Comparison of ENCODE assay signal across 10 cellular contexts in the genomic region with DNA sequence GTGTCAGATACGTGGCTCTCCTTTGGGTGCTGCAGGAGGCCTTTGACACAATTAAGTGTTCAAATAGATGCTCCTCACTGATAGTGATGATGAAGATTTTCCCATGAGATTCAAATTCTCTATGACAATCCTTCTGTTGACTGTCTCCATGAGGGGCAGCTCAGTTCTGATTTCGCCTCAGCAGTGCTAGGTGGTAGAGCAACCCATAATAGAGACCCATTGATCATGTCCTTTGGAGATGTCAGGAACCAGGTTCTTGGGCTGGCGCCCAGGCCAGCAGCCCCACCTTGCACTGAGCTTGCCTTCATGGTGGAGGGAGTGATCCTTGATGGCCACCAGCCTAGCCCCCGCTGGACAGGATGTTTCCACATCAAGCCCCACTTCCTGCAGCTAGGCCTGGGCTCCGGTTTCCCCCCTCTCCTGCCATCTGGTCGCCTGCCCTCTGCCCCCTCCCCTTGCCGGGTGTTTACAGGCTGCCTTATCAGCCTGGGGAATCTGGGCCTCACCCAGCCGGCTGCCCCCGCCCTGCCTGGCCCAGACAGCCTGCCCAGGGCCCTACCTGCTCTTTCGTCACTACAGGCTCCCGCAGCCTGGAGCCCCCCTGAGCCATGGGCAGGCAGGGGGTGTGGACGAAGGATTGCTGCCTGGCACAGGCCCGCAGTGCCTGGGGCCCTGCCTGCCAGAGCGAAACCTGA. TPM values are rescaled to one million over a fixed set of nuclear protein-coding genes. Genes with fewer than 3 reads are reported as not detected.
A peak's percentile ranks its signal among the peaks of the same experiment; 100 is the strongest.
DNase-seq lines count a peak whose midpoint lies in the region; FAIRE-seq and TF ChIP-seq lines count a peak whose summit lies in the region.
"Had no signal": no experiment of that assay in that cellular context is flagged by ENCODE, and none has a peak within 500 bp of the region (broad histone marks: within the 10 kb centered on the region; RNA-seq: fewer than 3 reads in every experiment).

No MANE protein-coding gene starts in this region.

- DNase-seq in NCI-H345 (lab: John Stamatoyannopoulos, UW) (peak; percentile 42), NCI-H345 treated with DMSO at 0.1 percent for 48 hours (lab: John Stamatoyannopoulos, UW; ENCODE audit: unreplicated experiment) (no peak), T-helper 1 cell (peak in 3 of 5 donors; percentile 21 to 48 (median 46)), erythroblast (lab: John Stamatoyannopoulos, UW) (peak; percentile 74), spleen (peak; percentile 80), dedifferentiated amniotic fluid mesenchymal stem cell (ENCODE audit: extremely low spot score) (no peak), GM12891 (ENCODE audit: insufficient read length, low spot score) (no peak), ACHN (no peak)
- DNase-seq: NCI-H2081 treated with DMSO at 0.1 percent for 48 hours had no signal

- FAIRE-seq in GM12891 (lab: Jason Lieb, UNC), result no peak
- FAIRE-seq: A204.1 had no signal

- no peak overlapping the region for H3K4me3 ChIP-seq in spleen

- intact Hi-C loops in spleen (cut with DNase I; ENCODE audit: low total_unique reads), result no loop called here

- H3K4me1 ChIP-seq in spleen, result peaks cover 3 to 96% (median 47%) of the 10 kb centered on the region in 6 donors

- WGBS in spleen, 5 donors, result 33 to 51% (median 39%) methylated on average over 6 to 14 of the region's 14 CpGs

- H3K36me3 ChIP-seq in spleen, result peaks cover 0 to 6% (median 0%) of the 10 kb centered on the region in 6 donors

- peak overlapping the region; percentile 26 to 78 (median 54) for H3K27ac ChIP-seq in spleen

- no peaks in the 10 kb centered on the region for H3K27me3 ChIP-seq in spleen (replicated peaks in 1 of 7)

- TF ChIP-seq CTCF in spleen (IDR thresholded peaks at IDR 0.05 in 8 of 11, conservative IDR thresholded peaks at IDR 0.05 in 3 of 11), result no peak

- TF ChIP-seq POLR2A in erythroblast (IDR thresholded peaks at IDR 0.05; ENCODE audit: low read length) (no peak), spleen (IDR thresholded peaks at IDR 0.05) (no peak), GM12891 (IDR thresholded peaks at IDR 0.05; ENCODE audit: low read depth, low read length) (no peak)

- H3K9me3 ChIP-seq in spleen, result no peaks in the 10 kb centered on the region

- in situ Hi-C loops in ACHN (cut with HindIII; ENCODE audit: low pct_ligation_motif_present, low pct_unique_long_range_greater_than_20kb, low sequenced_read_pairs), result no loop called here

TF ChIP-seq in GM12891, 5 proteins besides CTCF, POLR2A, EP300 and RAD21:
- TF ChIP-seq SPI1 (IDR thresholded peaks at IDR 0.05; ENCODE audit: low read depth, low read length) (no peak), POLR2AphosphoS5 (IDR thresholded peaks at IDR 0.05; ENCODE audit: low read depth, low read length) (no peak), TAF1 (IDR thresholded peaks at IDR 0.05; ENCODE audit: low read depth, low read length) (no peak), POU2F2 (IDR thresholded peaks at IDR 0.05; ENCODE audit: low read depth, low read length) (no peak), PAX5 (IDR thresholded peaks at IDR 0.05; ENCODE audit: insufficient read depth, low read length, severe bottlenecking) (no peak)
TF ChIP-seq in GM12891: peak in this region for 0.

RNA-seq across cellular contexts. Expression of a gene that starts 12.6 kb away (rescaled TPM):
- 10 to 100 TPM; 28.7 to 35.3 (median 32.5) TPM for total RNA-seq in spleen
- 10 to 100 TPM in 1 of 3 donors, 1 to 10 TPM in 2; 6.4 to 10.3 (median 7.0) TPM for polyA plus RNA-seq in spleen
- 17.1 TPM for polyA plus RNA-seq in GM12891 (2012; ENCODE audit: low read depth, missing spikeins)

Comparison
In these comparisons a context has a peak if more than half of its experiments do, and no peak if none do; other contexts are left out.
1. DNase-seq: peak in NCI-H345 (single experiment), T-helper 1 cell (3 of 5), erythroblast (2 of 2) and spleen (single experiment); none in NCI-H345 treated with DMSO at 0.1 percent for 48 hours (single experiment), dedifferentiated amniotic fluid mesenchymal stem cell (single experiment), GM12891 (single experiment) and ACHN (single experiment).